14 cellular contexts compared by ENCODE assay signal in the genomic region with DNA sequence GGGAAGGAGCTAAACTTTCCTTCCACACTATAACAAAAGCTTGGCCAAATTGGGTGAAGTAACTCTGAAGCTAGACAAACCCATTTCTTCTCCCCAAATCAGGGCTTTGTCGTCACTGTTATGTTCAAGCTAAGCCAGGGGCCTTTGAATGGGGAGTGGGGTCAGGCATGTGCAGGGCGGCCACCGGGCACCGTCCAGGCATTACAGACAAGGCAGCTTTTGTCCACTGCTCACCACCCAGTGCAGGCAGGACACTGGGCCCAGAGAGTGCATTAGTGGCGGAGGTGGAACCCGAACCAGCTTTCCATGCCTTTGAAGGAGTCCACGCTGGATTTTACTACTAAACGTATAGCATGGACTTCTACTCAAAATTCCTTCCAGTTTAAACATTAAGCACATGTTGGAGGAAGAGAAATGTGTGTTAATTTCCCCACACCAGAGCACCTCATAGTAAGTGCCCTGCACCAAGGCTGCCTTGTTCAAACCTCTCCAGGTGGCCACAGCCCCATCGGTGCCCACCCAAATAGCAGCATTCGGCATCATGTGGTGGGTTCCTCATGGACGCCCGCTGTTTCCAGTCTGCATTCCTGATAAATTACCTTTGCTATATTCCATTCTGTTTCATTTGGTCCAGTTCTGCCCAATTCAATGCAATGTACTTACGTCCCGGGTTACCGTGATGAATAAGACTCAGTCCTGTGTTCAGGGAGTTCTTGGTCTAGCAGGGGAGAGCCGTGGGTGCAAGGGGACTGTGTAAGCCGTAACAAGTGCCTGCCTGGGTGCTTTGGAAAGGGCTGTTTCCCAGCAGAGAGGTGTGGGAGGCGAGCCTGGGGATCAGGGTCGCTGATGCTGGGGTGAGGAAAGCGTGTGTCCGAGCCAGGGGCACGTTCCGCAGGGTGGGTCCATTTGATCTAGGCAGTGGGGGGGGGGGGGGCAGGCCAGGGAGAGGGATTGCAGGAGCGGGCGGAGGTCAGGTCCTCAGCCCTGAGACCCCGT. TPM values are rescaled to one million over a fixed set of nuclear protein-coding genes. Genes with fewer than 3 reads are reported as not detected.
A peak's percentile ranks its signal among the peaks of the same experiment; 100 is the strongest.
DNase-seq lines count a peak whose midpoint lies in the region; ATAC-seq and TF ChIP-seq lines count a peak whose summit lies in the region.
"Had no signal": no experiment of that assay in that cellular context is flagged by ENCODE, and none has a peak within 500 bp of the region (broad histone marks: within the 10 kb centered on the region; RNA-seq: fewer than 3 reads in every experiment).

No MANE protein-coding gene starts in this region.

- DNase-seq in activated CD4-positive, alpha-beta T cell treated with anti-CD3 and anti-CD28 coated beads, Interleukin-2, amount 10 ng/mL, durations not matched to agents 24 days and 14 days: no peak
- no peak for DNase-seq in activated CD4-positive, alpha-beta T cell treated with anti-CD3 and anti-CD28 coated beads for 48 hours
- DNase-seq in activated T-cell treated with anti-CD3 and anti-CD28 coated beads, Interleukin-2, amount 50 U/mL, for 72 hours: no peak
- DNase-seq in lower lobe of right lung (no peak), suprapubic skin (ENCODE audit: low spot score in 2 of 2) (no peak), NCI-H2029 treated with DMSO at 0.1 percent for 48 hours (lab: John Stamatoyannopoulos, UW) (no peak), GM13977 (ENCODE audit: low spot score) (no peak)
- DNase-seq: amniotic stem cell, cerebellar nuclear complex had no signal

- TF ChIP-seq EP300 in suprapubic skin (IDR thresholded peaks at IDR 0.05): no peak

- H3K27ac ChIP-seq in lower lobe of right lung (no peak overlapping the region), suprapubic skin (no peak overlapping the region)

- WGBS in suprapubic skin: 82% methylated on average over 23 of the region's 26 CpGs

- peaks cover 6% of the 10 kb centered on the region for H3K9me3 Mint-ChIP-seq in activated CD4-positive, alpha-beta T cell treated with anti-CD3 and anti-CD28 coated beads, Interleukin-2, amount 10 ng/mL, durations not matched to agents 24 days and 14 days
- H3K9me3 Mint-ChIP-seq in activated T-cell treated with anti-CD3 and anti-CD28 coated beads, Interleukin-2, amount 50 U/mL, for 72 hours: peaks cover 0 to 7% of the 10 kb centered on the region in 2 donors
- H3K9me3 Mint-ChIP-seq in stimulated activated memory B cell treated with anti-CD40 and anti-IgM and Interleukin-4, amounts not matched to agents 10 μg/mL and 1 μg/mL and 100 μg/mL, for 72 hours: peaks cover 9% of the 10 kb centered on the region

- H3K4me3 Mint-ChIP-seq in activated CD4-positive, alpha-beta T cell treated with anti-CD3 and anti-CD28 coated beads, Interleukin-2, amount 10 ng/mL, durations not matched to agents 24 days and 14 days: peak overlapping the region; percentile 93
- peak overlapping the region; percentile 90 to 93 for H3K4me3 Mint-ChIP-seq in activated T-cell treated with anti-CD3 and anti-CD28 coated beads, Interleukin-2, amount 50 U/mL, for 72 hours
- H3K4me3 Mint-ChIP-seq in stimulated activated memory B cell treated with anti-CD40 and anti-IgM and Interleukin-4, amounts not matched to agents 10 μg/mL and 1 μg/mL and 100 μg/mL, for 72 hours: no peak overlapping the region

- no peaks in the 10 kb centered on the region for H3K36me3 ChIP-seq in lower lobe of right lung
- H3K36me3 ChIP-seq in suprapubic skin: no peaks in the 10 kb centered on the region
- H3K36me3 ChIP-seq: tibial nerve had no signal

- TF ChIP-seq POLR2A in suprapubic skin (IDR thresholded peaks at IDR 0.05): no peak

- in situ Hi-C loops in GM13977 (cut with MboI; ENCODE audit: low pct_unique_long_range_greater_than_20kb, low sequenced_read_pairs, unreplicated experiment): no loop called here

- H3K27me3 ChIP-seq in lower lobe of right lung (ENCODE audit: low read depth) (peaks cover 5% of the 10 kb centered on the region), suprapubic skin (peaks cover 8% of the 10 kb centered on the region)
- H3K27me3 ChIP-seq: tibial nerve had no signal

- H3K36me3 Mint-ChIP-seq in activated CD4-positive, alpha-beta T cell treated with anti-CD3 and anti-CD28 coated beads, Interleukin-2, amount 10 ng/mL, durations not matched to agents 24 days and 14 days (ENCODE audit: low read depth): peaks cover 50% of the 10 kb centered on the region
- peaks cover 21 to 38% of the 10 kb centered on the region in 2 donors for H3K36me3 Mint-ChIP-seq in activated T-cell treated with anti-CD3 and anti-CD28 coated beads, Interleukin-2, amount 50 U/mL, for 72 hours (ENCODE audit: insufficient read depth in 2 of 2)
- H3K36me3 Mint-ChIP-seq in stimulated activated memory B cell treated with anti-CD40 and anti-IgM and Interleukin-4, amounts not matched to agents 10 μg/mL and 1 μg/mL and 100 μg/mL, for 72 hours: no peaks in the 10 kb centered on the region

- H3K4me3 ChIP-seq in lower lobe of right lung: peak overlapping the region; percentile 35
- H3K4me3 ChIP-seq in suprapubic skin: peak overlapping the region; percentile 1

- peak overlapping the region; percentile 88 for H3K27ac Mint-ChIP-seq in activated CD4-positive, alpha-beta T cell treated with anti-CD3 and anti-CD28 coated beads, Interleukin-2, amount 10 ng/mL, durations not matched to agents 24 days and 14 days
- H3K27ac Mint-ChIP-seq in activated T-cell treated with anti-CD3 and anti-CD28 coated beads, Interleukin-2, amount 50 U/mL, for 72 hours: peak overlapping the region; percentile 99
- H3K27ac Mint-ChIP-seq in stimulated activated memory B cell treated with anti-CD40 and anti-IgM and Interleukin-4, amounts not matched to agents 10 μg/mL and 1 μg/mL and 100 μg/mL, for 72 hours: no peak overlapping the region

- ATAC-seq in activated T-cell treated with anti-CD3 and anti-CD28 coated beads, Interleukin-2, amount 50 U/mL, for 72 hours (replicated peaks in 1 of 2): peak; percentile 25 to 36
- no peak for ATAC-seq in lower lobe of right lung
- ATAC-seq in stimulated activated memory B cell treated with anti-CD40 and anti-IgM and Interleukin-4, amounts not matched to agents 10 μg/mL and 1 μg/mL and 100 μg/mL, for 72 hours: no peak

- no peaks in the 10 kb centered on the region for H3K4me1 ChIP-seq in lower lobe of right lung
- H3K4me1 ChIP-seq in suprapubic skin: no peaks in the 10 kb centered on the region
- H3K4me1 ChIP-seq: tibial nerve had no signal

- intact Hi-C loops in activated CD4-positive, alpha-beta T cell treated with anti-CD3 and anti-CD28 coated beads, Interleukin-2, amount 10 ng/mL, durations not matched to agents 24 days and 14 days (cut with micrococcal nuclease): loop anchor here (1.0 to 5.0 kb wide), 6 partner anchors 10 to 169 kb away; no protein-coding TSS in a partner anchor
- intact Hi-C loops in lower lobe of right lung (cut with DNase I): no loop called here

- no peaks in the 10 kb centered on the region for H3K27me3 Mint-ChIP-seq in activated CD4-positive, alpha-beta T cell treated with anti-CD3 and anti-CD28 coated beads, Interleukin-2, amount 10 ng/mL, durations not matched to agents 24 days and 14 days
- H3K27me3 Mint-ChIP-seq in activated T-cell treated with anti-CD3 and anti-CD28 coated beads, Interleukin-2, amount 50 U/mL, for 72 hours (ENCODE audit: low read depth): no peaks in the 10 kb centered on the region
- H3K27me3 Mint-ChIP-seq in stimulated activated memory B cell treated with anti-CD40 and anti-IgM and Interleukin-4, amounts not matched to agents 10 μg/mL and 1 μg/mL and 100 μg/mL, for 72 hours: peaks cover 9% of the 10 kb centered on the region

- peaks cover 7% of the 10 kb centered on the region for H3K9me3 ChIP-seq in lower lobe of right lung
- no peaks in the 10 kb centered on the region for H3K9me3 ChIP-seq in suprapubic skin

- H3K4me1 Mint-ChIP-seq in activated CD4-positive, alpha-beta T cell treated with anti-CD3 and anti-CD28 coated beads, Interleukin-2, amount 10 ng/mL, durations not matched to agents 24 days and 14 days: peaks cover 52% of the 10 kb centered on the region
- H3K4me1 Mint-ChIP-seq in activated T-cell treated with anti-CD3 and anti-CD28 coated beads, Interleukin-2, amount 50 U/mL, for 72 hours (ENCODE audit: low read depth): peaks cover 67% of the 10 kb centered on the region
- peaks cover 15% of the 10 kb centered on the region for H3K4me1 Mint-ChIP-seq in stimulated activated memory B cell treated with anti-CD40 and anti-IgM and Interleukin-4, amounts not matched to agents 10 μg/mL and 1 μg/mL and 100 μg/mL, for 72 hours

- TF ChIP-seq CTCF in lower lobe of right lung (IDR thresholded peaks at IDR 0.05): no peak
- TF ChIP-seq CTCF in suprapubic skin (IDR thresholded peaks at IDR 0.05): no peak
- no peak for TF ChIP-seq CTCF in GM13977 (IDR thresholded peaks at IDR 0.05; ENCODE audit: extremely low read depth, insufficient read depth, missing control alignments)

RNA-seq across cellular contexts. Expression of gene UBASH3A, which starts 1.7 kb away (rescaled TPM):
- total RNA-seq in activated CD4-positive, alpha-beta T cell treated with anti-CD3 and anti-CD28 coated beads, Interleukin-2, amount 10 ng/mL, durations not matched to agents 24 days and 14 days: 61.4 and 65.7 TPM in 2 replicates
- 10 to 100 TPM; 54.5 to 57.4 TPM for total RNA-seq in activated T-cell treated with anti-CD3 and anti-CD28 coated beads, Interleukin-2, amount 50 U/mL, for 72 hours
- total RNA-seq in lower lobe of right lung (1.2 TPM), suprapubic skin (1 to 10 TPM in 1 of 4 donors, under 1 TPM in 2, not detected in 1; 0.36 to 1.0 (median 0.47) TPM)
- total RNA-seq: glomerular endothelial cell had no signal

RNA-seq across cellular contexts. Expression of gene TMPRSS3, which starts 9.5 kb away (rescaled TPM):
- total RNA-seq in activated CD4-positive, alpha-beta T cell treated with anti-CD3 and anti-CD28 coated beads, Interleukin-2, amount 10 ng/mL, durations not matched to agents 24 days and 14 days: 56.9 and 58.7 TPM in 2 replicates
- 10 to 100 TPM; 57.1 to 91.9 TPM for total RNA-seq in activated T-cell treated with anti-CD3 and anti-CD28 coated beads, Interleukin-2, amount 50 U/mL, for 72 hours
- total RNA-seq in lower lobe of right lung (3.8 TPM), suprapubic skin (1 to 10 TPM in 2 of 4 donors, under 1 TPM in 1, not detected in 1; 0.34 to 1.6 (median 1.0) TPM)
- total RNA-seq: glomerular endothelial cell, posterior vena cava, tibial nerve had no signal

RNA-seq across cellular contexts. Expression of gene TFF1, which starts 39.0 kb away (rescaled TPM):
- total RNA-seq in activated CD4-positive, alpha-beta T cell treated with anti-CD3 and anti-CD28 coated beads, Interleukin-2, amount 10 ng/mL, durations not matched to agents 24 days and 14 days: not detected in 2 replicates
- total RNA-seq in activated T-cell treated with anti-CD3 and anti-CD28 coated beads, Interleukin-2, amount 50 U/mL, for 72 hours: 1 to 10 TPM in 1 of 2 donors, under 1 TPM in 1; 0.97 to 1.7 TPM
- not detected for total RNA-seq in lower lobe of right lung
- total RNA-seq in suprapubic skin: not detected
- total RNA-seq: glomerular endothelial cell; posterior vena cava; T-helper 1 cell treated with Interleukin-12 subunit alpha and Interleukin-12 subunit beta and Interleukin-4 antibody, amounts not matched to agents 30 ng/mL and 1 ng/mL, for 36 hours; tibial nerve had no signal

RNA-seq across cellular contexts. Expression of gene TFF2, which starts 54.6 kb away (rescaled TPM):
- total RNA-seq in activated CD4-positive, alpha-beta T cell treated with anti-CD3 and anti-CD28 coated beads, Interleukin-2, amount 10 ng/mL, durations not matched to agents 24 days and 14 days: not detected in 2 replicates
- not detected for total RNA-seq in activated T-cell treated with anti-CD3 and anti-CD28 coated beads, Interleukin-2, amount 50 U/mL, for 72 hours
- total RNA-seq in lower lobe of right lung (not detected), suprapubic skin (not detected)
- total RNA-seq: glomerular endothelial cell; posterior vena cava; T-helper 1 cell treated with Interleukin-12 subunit alpha and Interleukin-12 subunit beta and Interleukin-4 antibody, amounts not matched to agents 30 ng/mL and 1 ng/mL, for 36 hours; tibial nerve had no signal

Comparison
In these comparisons a context has a peak if more than half of its experiments do, and no peak if none do; other contexts are left out.
1. ATAC-seq: peak in activated T-cell treated with anti-CD3 and anti-CD28 coated beads, Interleukin-2, amount 50 U/mL, for 72 hours (2 of 2); none in lower lobe of right lung (0 of 2) and stimulated activated memory B cell treated with anti-CD40 and anti-IgM and Interleukin-4, amounts not matched to agents 10 μg/mL and 1 μg/mL and 100 μg/mL, for 72 hours (single experiment).
2. RNA of gene UBASH3A, which starts 1.7 kb away (total RNA-seq): 61.4 to 65.7 TPM in activated CD4-positive, alpha-beta T cell treated with anti-CD3 and anti-CD28 coated beads, Interleukin-2, amount 10 ng/mL, durations not matched to agents 24 days and 14 days and 54.5 to 57.4 TPM in activated T-cell treated with anti-CD3 and anti-CD28 coated beads, Interleukin-2, amount 50 U/mL, for 72 hours; 1.2 TPM in lower lobe of right lung (single experiment) and 0.36 to 1.0 TPM in suprapubic skin; every median in the first group is over 10 times any median in the second.
3. RNA of gene TMPRSS3, which starts 9.5 kb away (total RNA-seq): 57.1 to 91.9 TPM in activated T-cell treated with anti-CD3 and anti-CD28 coated beads, Interleukin-2, amount 50 U/mL, for 72 hours and 56.9 to 58.7 TPM in activated CD4-positive, alpha-beta T cell treated with anti-CD3 and anti-CD28 coated beads, Interleukin-2, amount 10 ng/mL, durations not matched to agents 24 days and 14 days; 3.8 TPM in lower lobe of right lung (single experiment) and 0.34 to 1.6 TPM in suprapubic skin; every median in the first group is over 10 times any median in the second.